In genomic region chr13:48645845-48646244, GRCh38 we compare ENCODE assay signal across 19 cellular contexts. TPM values are rescaled to one million over a fixed set of nuclear protein-coding genes. Genes with fewer than 3 reads are reported as not detected.
DNase-seq lines count a peak whose midpoint lies in the region; ATAC-seq and TF ChIP-seq lines count a peak whose summit lies in the region.
"Had no signal": no experiment of that assay in that cellular context is flagged by ENCODE, and none has a peak within 500 bp of the region (broad histone marks: within the 10 kb centered on the region; RNA-seq: fewer than 3 reads in every experiment).

No MANE protein-coding gene starts in this region.

- intact Hi-C loops in esophagus muscularis mucosa (cut with DNase I), result no loop called here

- no peak overlapping the region for H3K4me2 ChIP-seq in DND-41 (ENCODE audit: insufficient read depth, low read length)

- H3K79me2 ChIP-seq in DND-41 (ENCODE audit: insufficient read depth, low read length), result no peaks in the 10 kb centered on the region

- DNase-seq in BE2C (peak; percentile 51), DND-41 (no peak), NCI-H82 treated with DMSO at 0.1 percent for 48 hours (lab: John Stamatoyannopoulos, UW; ENCODE audit: unreplicated experiment) (peak; percentile 99), esophagus muscularis mucosa (ENCODE audit: extremely low spot score) (peak; percentile 89), OCI-M1 (lab: John Stamatoyannopoulos, UW) (no peak)
- DNase-seq: ACHN; Caco-2; CD4-positive, alpha-beta T cell; GDM1; GM23248 had no signal

- H4K20me1 ChIP-seq in DND-41 (ENCODE audit: insufficient read depth, low read length), result no peaks in the 10 kb centered on the region

- no peak for TF ChIP-seq POLR2A in esophagus muscularis mucosa (IDR thresholded peaks at IDR 0.05; ENCODE audit: low read depth)

- H2AFZ ChIP-seq in DND-41 (ENCODE audit: low read depth, low read length), result no peak overlapping the region
- H2AFZ ChIP-seq: GM23248 had no signal

- no peaks in the 10 kb centered on the region for H3K27me3 ChIP-seq in BE2C
- H3K27me3 ChIP-seq in DND-41 (ENCODE audit: insufficient read depth, low read length, poor library complexity), result no peaks in the 10 kb centered on the region
- H3K27me3 ChIP-seq in esophagus muscularis mucosa, result no peaks in the 10 kb centered on the region

- TF ChIP-seq EP300 in esophagus muscularis mucosa (IDR thresholded peaks at IDR 0.05), result no peak

- 92% methylated on average over 3 of the region's 3 CpGs for WGBS in esophagus muscularis mucosa

- peak; percentile 56 for ATAC-seq in DND-41 (ENCODE audit: insufficient read depth, low read depth)
- no peak for ATAC-seq in GM18520 (IDR thresholded peaks at IDR 0.05; ENCODE audit: unreplicated experiment)
- no peak for ATAC-seq in HG03439 (IDR thresholded peaks at IDR 0.05; ENCODE audit: unreplicated experiment)

- H3K27ac ChIP-seq in DND-41 (ENCODE audit: low read length) (no peak overlapping the region), esophagus muscularis mucosa (replicated peaks in 1 of 4) (no peak overlapping the region)
- H3K27ac ChIP-seq: C4-2B, GM23248, HL-60 had no signal

- H3K4me1 ChIP-seq in BE2C (peaks cover 56% of the 10 kb centered on the region), DND-41 (ENCODE audit: insufficient read depth, low read length) (no peaks in the 10 kb centered on the region), esophagus muscularis mucosa (no peaks in the 10 kb centered on the region)
- H3K4me1 ChIP-seq: Caco-2, HAP-1 had no signal

- no peaks in the 10 kb centered on the region for H3K36me3 ChIP-seq in BE2C
- no peaks in the 10 kb centered on the region for H3K36me3 ChIP-seq in DND-41 (ENCODE audit: insufficient read depth, low read length)
- H3K36me3 ChIP-seq in esophagus muscularis mucosa, result no peaks in the 10 kb centered on the region
- H3K36me3 ChIP-seq: HAP-1 had no signal

- TF ChIP-seq CTCF in BE2C (IDR thresholded peaks at IDR 0.05; ENCODE audit: low read depth, low read length), result no peak
- no peak for TF ChIP-seq CTCF in DND-41 (IDR thresholded peaks at IDR 0.05; ENCODE audit: borderline replicate concordance, extremely low read depth, low read length, poor library complexity, severe bottlenecking)
- TF ChIP-seq CTCF in esophagus muscularis mucosa (IDR thresholded peaks at IDR 0.05), result no peak

- H3K9ac ChIP-seq in DND-41 (ENCODE audit: low read depth, low read length), result no peak overlapping the region
- H3K9ac ChIP-seq: GM23248 had no signal

- H3K9me3 ChIP-seq in BE2C (no peaks in the 10 kb centered on the region), DND-41 (ENCODE audit: insufficient read depth, low read length, severe bottlenecking) (no peaks in the 10 kb centered on the region), esophagus muscularis mucosa (no peaks in the 10 kb centered on the region)
- H3K9me3 ChIP-seq: Caco-2, HAP-1 had no signal

- H3K4me3 ChIP-seq in BE2C (ENCODE audit: low read depth, low read length) (no peak overlapping the region), DND-41 (ENCODE audit: low read depth in 1 of 2, low read length in 2 of 2) (no peak overlapping the region), esophagus muscularis mucosa (no peak overlapping the region)
- H3K4me3 ChIP-seq: GM23248, HAP-1 had no signal

RNA-seq across cellular contexts. Expression of gene CYSLTR2, which starts 7.9 kb away (rescaled TPM):
- polyA plus RNA-seq in BE2C (2012; ENCODE audit: insufficient read depth, insufficient read length, low read depth), result 2.2 TPM
- 1 to 10 TPM in 3 of 4 donors, under 1 TPM in 1; 0.83 to 4.2 (median 1.2) TPM for total RNA-seq in esophagus muscularis mucosa
- total RNA-seq: Caco-2, Daoy, GM23248, H4, HT1080 had no signal
- polyA plus RNA-seq: BJ, GM23248 had no signal

Comparison
In these comparisons a context has a peak if more than half of its experiments do, and no peak if none do; other contexts are left out.
1. DNase-seq: peak in BE2C (single experiment), NCI-H82 treated with DMSO at 0.1 percent for 48 hours (single experiment) and esophagus muscularis mucosa (single experiment); none in DND-41 (single experiment) and OCI-M1 (single experiment).